ENCODE assay signal across 16 cellular contexts in the genomic region with DNA sequence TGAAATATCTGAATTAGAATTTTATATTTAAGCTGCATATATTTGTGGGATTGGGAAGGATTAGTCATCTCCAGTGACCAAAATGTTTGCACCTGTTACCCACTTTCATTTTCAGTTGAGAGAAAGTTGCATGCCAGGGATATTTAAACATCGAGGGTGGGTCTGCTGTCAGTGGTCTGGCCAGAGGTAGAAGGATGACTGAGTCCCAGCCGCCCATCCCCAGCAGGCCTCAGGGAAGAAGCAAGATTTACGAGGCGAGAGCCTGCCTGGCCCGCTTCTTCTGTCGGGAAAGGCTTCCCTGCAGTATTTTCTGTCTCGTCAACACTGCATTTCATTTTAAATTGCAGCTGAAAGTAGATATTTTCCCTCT. TPM values are rescaled to one million over a fixed set of nuclear protein-coding genes. Genes with fewer than 3 reads are reported as not detected.
DNase-seq lines count a peak whose midpoint lies in the region; ATAC-seq and TF ChIP-seq lines count a peak whose summit lies in the region.
"Had no signal": no experiment of that assay in that cellular context is flagged by ENCODE, and none has a peak within 500 bp of the region (broad histone marks: within the 10 kb centered on the region; RNA-seq: fewer than 3 reads in every experiment).

No MANE protein-coding gene starts in this region.

- TF ChIP-seq EP300 in stomach (IDR thresholded peaks at IDR 0.05), result no peak

- CTCF ChIA-PET in activated naive CD4-positive, alpha-beta T cell treated with anti-CD3 and anti-CD28 coated beads, Interleukin-2, amount 10 ng/mL, durations not matched to agents 7 days and 5 days (lab: Charles Lee), result interaction anchor here (1.0 to 1.4 kb wide), 3 partner anchors 27 to 77 kb away, joined by 3 to 4 read pairs (median 4); no protein-coding TSS in a partner anchor
- CTCF ChIA-PET in activated naive CD4-positive, alpha-beta T cell treated with anti-CD3 and anti-CD28 coated beads for 36 hours (lab: Charles Lee), result interaction anchor here (1.0 to 1.4 kb wide), 3 partner anchors 17 to 186 kb away, joined by 3 to 7 read pairs (median 3); no protein-coding TSS in a partner anchor

- peaks cover 0 to 6% (median 4%) of the 10 kb centered on the region in 3 donors for H3K27me3 ChIP-seq in stomach
- H3K27me3 ChIP-seq: upper lobe of right lung had no signal

- no peaks in the 10 kb centered on the region for H3K36me3 ChIP-seq in stomach
- H3K36me3 ChIP-seq: upper lobe of right lung had no signal

- H3K4me3 Mint-ChIP-seq in activated naive CD4-positive, alpha-beta T cell treated with anti-CD3 and anti-CD28 coated beads, Interleukin-2, amount 10 ng/mL, durations not matched to agents 7 days and 5 days, result peak overlapping the region; percentile 63
- H3K4me3 Mint-ChIP-seq in activated naive CD4-positive, alpha-beta T cell treated with anti-CD3 and anti-CD28 coated beads for 36 hours, result no peak overlapping the region
- peak overlapping the region; percentile 81 for H3K4me3 Mint-ChIP-seq in T-helper 17 cell

- DNase-seq in activated naive CD4-positive, alpha-beta T cell treated with anti-CD3 and anti-CD28 coated beads, Interleukin-2, amount 10 ng/mL, durations not matched to agents 7 days and 5 days, result no peak
- no peak for DNase-seq in activated naive CD4-positive, alpha-beta T cell treated with anti-CD3 and anti-CD28 coated beads for 36 hours
- DNase-seq in T-helper 17 cell, result no peak
- peak; percentile 68 for DNase-seq in islet precursor cell
- no peak for DNase-seq in stomach
- no peak for DNase-seq in NCI-H1092 treated with DMSO at 0.1 percent for 48 hours (lab: John Stamatoyannopoulos, UW)
- DNase-seq in amniotic stem cell (lab: John Stamatoyannopoulos, UW), result no peak
- DNase-seq: activated CD4-positive, alpha-beta T cell treated with anti-CD3 and anti-CD28 coated beads for 48 hours; activated naive CD4-positive, alpha-beta T cell treated with anti-CD3 and anti-CD28 coated beads, Interleukin-2, amount 50 U/mL, for 16 hours; hippocampal formation; NCI-H1417; stimulated activated CD4-positive, alpha-beta T cell treated with anti-CD3 and anti-CD28 coated beads, Interleukin-12 subunit alpha, Interleukin-12 subunit beta, amount 100 ng/mL, for 4 hours; T-helper 1 cell; upper lobe of right lung had no signal

- 53 to 69% (median 62%) methylated on average over 7 of the region's 7 CpGs for WGBS in stomach, 5 donors

- no peaks in the 10 kb centered on the region for H3K9me3 Mint-ChIP-seq in activated naive CD4-positive, alpha-beta T cell treated with anti-CD3 and anti-CD28 coated beads, Interleukin-2, amount 10 ng/mL, durations not matched to agents 7 days and 5 days
- no peaks in the 10 kb centered on the region for H3K9me3 Mint-ChIP-seq in activated naive CD4-positive, alpha-beta T cell treated with anti-CD3 and anti-CD28 coated beads for 36 hours

- H3K4me1 Mint-ChIP-seq in activated naive CD4-positive, alpha-beta T cell treated with anti-CD3 and anti-CD28 coated beads, Interleukin-2, amount 10 ng/mL, durations not matched to agents 7 days and 5 days, result peaks cover 45% of the 10 kb centered on the region
- peaks cover 45% of the 10 kb centered on the region for H3K4me1 Mint-ChIP-seq in activated naive CD4-positive, alpha-beta T cell treated with anti-CD3 and anti-CD28 coated beads for 36 hours (ENCODE audit: low read depth)
- peaks cover 41% of the 10 kb centered on the region for H3K4me1 Mint-ChIP-seq in T-helper 17 cell

- ATAC-seq in T-helper 17 cell (no peak), HG02870 (IDR thresholded peaks at IDR 0.05; ENCODE audit: unreplicated experiment) (no peak)

- H3K27ac Mint-ChIP-seq in activated naive CD4-positive, alpha-beta T cell treated with anti-CD3 and anti-CD28 coated beads, Interleukin-2, amount 10 ng/mL, durations not matched to agents 7 days and 5 days, result peak overlapping the region; percentile 69
- no peak overlapping the region for H3K27ac Mint-ChIP-seq in activated naive CD4-positive, alpha-beta T cell treated with anti-CD3 and anti-CD28 coated beads for 36 hours
- peak overlapping the region; percentile 51 for H3K27ac Mint-ChIP-seq in T-helper 17 cell

- no peaks in the 10 kb centered on the region for H3K9me3 ChIP-seq in T-helper 17 cell (ENCODE audit: control insufficient read depth, low read length, poor library complexity, severe bottlenecking)
- no peaks in the 10 kb centered on the region for H3K9me3 ChIP-seq in stomach
- H3K9me3 ChIP-seq: upper lobe of right lung had no signal

- no peak for TF ChIP-seq POLR2A in stomach (IDR thresholded peaks at IDR 0.05)

- H3K36me3 Mint-ChIP-seq in activated naive CD4-positive, alpha-beta T cell treated with anti-CD3 and anti-CD28 coated beads, Interleukin-2, amount 10 ng/mL, durations not matched to agents 7 days and 5 days, result peaks cover 19% of the 10 kb centered on the region
- no peaks in the 10 kb centered on the region for H3K36me3 Mint-ChIP-seq in activated naive CD4-positive, alpha-beta T cell treated with anti-CD3 and anti-CD28 coated beads for 36 hours (ENCODE audit: low read depth)
- peaks cover 2% of the 10 kb centered on the region for H3K36me3 Mint-ChIP-seq in T-helper 17 cell (ENCODE audit: low read depth)

- peaks cover 30 to 56% (median 49%) of the 10 kb centered on the region in 4 donors for H3K4me1 ChIP-seq in stomach

- no peak for TF ChIP-seq CTCF in stomach (IDR thresholded peaks at IDR 0.05)

- no peak overlapping the region for H3K4me3 ChIP-seq in stomach

- H3K27me3 Mint-ChIP-seq in activated naive CD4-positive, alpha-beta T cell treated with anti-CD3 and anti-CD28 coated beads, Interleukin-2, amount 10 ng/mL, durations not matched to agents 7 days and 5 days, result peaks cover 57% of the 10 kb centered on the region
- peaks cover 1% of the 10 kb centered on the region for H3K27me3 Mint-ChIP-seq in activated naive CD4-positive, alpha-beta T cell treated with anti-CD3 and anti-CD28 coated beads for 36 hours (ENCODE audit: low read depth)
- peaks cover 6% of the 10 kb centered on the region for H3K27me3 Mint-ChIP-seq in T-helper 17 cell

- intact Hi-C loops in activated naive CD4-positive, alpha-beta T cell treated with anti-CD3 and anti-CD28 coated beads for 36 hours (cut with micrococcal nuclease), result no loop called here
- intact Hi-C loops in stomach (cut with DNase I; ENCODE audit: low total_unique reads), result no loop called here

- H3K27ac ChIP-seq in stomach, result peak overlapping the region in 3 of 5 donors; percentile 84 to 89 (median 85)
- H3K27ac ChIP-seq: epithelial cell of prostate had no signal

RNA-seq across cellular contexts. Expression of a gene that starts 1.4 kb away (rescaled TPM):
- 1 to 10 TPM; 4.9 to 6.3 TPM for total RNA-seq in activated naive CD4-positive, alpha-beta T cell treated with anti-CD3 and anti-CD28 coated beads for 36 hours
- total RNA-seq in T-helper 17 cell, result 10 to 100 TPM; 16.9 to 27.3 TPM
- 10 to 100 TPM in 1 of 5 donors, 1 to 10 TPM in 4; 4.6 to 33.9 (median 6.4) TPM for total RNA-seq in stomach
- 10 to 100 TPM in 1 of 3 donors, 1 to 10 TPM in 2; 4.3 to 10.0 (median 4.5) TPM for polyA plus RNA-seq in stomach
